23 cellular contexts compared by ENCODE assay signal in genomic region chr5:9325549-9325948, GRCh38.
"Had no signal": no experiment of that assay in that cellular context is flagged by ENCODE, and none has a peak within 500 bp of the region (broad histone marks: within the 10 kb centered on the region; RNA-seq: fewer than 3 reads in every experiment).

No MANE protein-coding gene starts in this region.

- H3K36me3 Mint-ChIP-seq: T-cell had no signal

- H3K36me3 ChIP-seq: Peyer's patch had no signal

- H3K27me3 Mint-ChIP-seq: T-cell had no signal

- H3K4me1 Mint-ChIP-seq: T-cell had no signal

- H3K4me3 Mint-ChIP-seq: T-cell; T-helper 1 cell treated with Interleukin-12 subunit alpha and Interleukin-12 subunit beta and Interleukin-4 antibody, amounts not matched to agents 30 μg/mL and 1 μg/mL, for 36 hours had no signal

- H3K4me2 ChIP-seq: SK-N-SH had no signal

- H3K27me3 ChIP-seq: Peyer's patch had no signal

- H3K9me2 ChIP-seq: SK-N-SH had no signal

- H3K9me3 Mint-ChIP-seq: T-cell had no signal

- DNase-seq: IMR-90, Karpas-422, KG1, MV-4-11, NCI-H1048, NCI-H1105 treated with DMSO at 0.1 percent for 48 hours, NCI-H1417 treated with DMSO at 0.1 percent for 48 hours, NCI-H187, NCI-H2029, NCI-H2081 treated with DMSO at 0.1 percent for 48 hours, NCI-H2171, NCI-H226, NCI-H446, NCI-H510A, NCI-H524 treated with DMSO at 0.1 percent for 48 hours, NCI-H69, NCI-H774, Peyer's patch, SHP77, SK-N-SH, SW 1271, T-cell had no signal

- H3K27ac Mint-ChIP-seq: T-cell; T-helper 1 cell treated with Interleukin-12 subunit alpha and Interleukin-12 subunit beta and Interleukin-4 antibody, amounts not matched to agents 30 μg/mL and 1 μg/mL, for 36 hours had no signal

- H3K9me3 ChIP-seq: Peyer's patch, SK-N-SH had no signal

- H3K4me3 ChIP-seq: Peyer's patch had no signal
